In the genomic region with DNA sequence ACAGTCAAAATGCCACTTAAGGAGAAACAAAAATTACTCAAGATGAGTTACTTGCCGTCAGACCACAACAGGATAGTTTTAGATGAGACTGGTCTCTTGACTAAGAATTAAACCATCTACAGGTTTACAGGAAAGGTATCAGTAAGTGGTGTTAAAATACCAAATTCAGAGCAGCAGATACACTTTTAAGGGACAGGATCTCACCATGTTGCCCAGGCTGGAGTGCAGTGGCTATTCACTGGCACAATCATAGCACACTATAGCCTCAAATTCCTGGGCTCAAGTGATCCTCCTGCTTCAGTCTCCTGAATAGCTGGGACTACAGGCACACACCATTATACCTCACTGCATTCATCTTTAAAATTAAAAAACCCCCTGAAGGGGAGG, we compare ENCODE assay signal across 1 cellular context.
TF ChIP-seq lines count a peak whose summit lies in the region.

No MANE protein-coding gene starts in this region.

TF ChIP-seq in GM23338, 12 proteins besides CTCF, POLR2A, EP300 and RAD21 (continued from another document):
- TF ChIP-seq, protein P1, sequence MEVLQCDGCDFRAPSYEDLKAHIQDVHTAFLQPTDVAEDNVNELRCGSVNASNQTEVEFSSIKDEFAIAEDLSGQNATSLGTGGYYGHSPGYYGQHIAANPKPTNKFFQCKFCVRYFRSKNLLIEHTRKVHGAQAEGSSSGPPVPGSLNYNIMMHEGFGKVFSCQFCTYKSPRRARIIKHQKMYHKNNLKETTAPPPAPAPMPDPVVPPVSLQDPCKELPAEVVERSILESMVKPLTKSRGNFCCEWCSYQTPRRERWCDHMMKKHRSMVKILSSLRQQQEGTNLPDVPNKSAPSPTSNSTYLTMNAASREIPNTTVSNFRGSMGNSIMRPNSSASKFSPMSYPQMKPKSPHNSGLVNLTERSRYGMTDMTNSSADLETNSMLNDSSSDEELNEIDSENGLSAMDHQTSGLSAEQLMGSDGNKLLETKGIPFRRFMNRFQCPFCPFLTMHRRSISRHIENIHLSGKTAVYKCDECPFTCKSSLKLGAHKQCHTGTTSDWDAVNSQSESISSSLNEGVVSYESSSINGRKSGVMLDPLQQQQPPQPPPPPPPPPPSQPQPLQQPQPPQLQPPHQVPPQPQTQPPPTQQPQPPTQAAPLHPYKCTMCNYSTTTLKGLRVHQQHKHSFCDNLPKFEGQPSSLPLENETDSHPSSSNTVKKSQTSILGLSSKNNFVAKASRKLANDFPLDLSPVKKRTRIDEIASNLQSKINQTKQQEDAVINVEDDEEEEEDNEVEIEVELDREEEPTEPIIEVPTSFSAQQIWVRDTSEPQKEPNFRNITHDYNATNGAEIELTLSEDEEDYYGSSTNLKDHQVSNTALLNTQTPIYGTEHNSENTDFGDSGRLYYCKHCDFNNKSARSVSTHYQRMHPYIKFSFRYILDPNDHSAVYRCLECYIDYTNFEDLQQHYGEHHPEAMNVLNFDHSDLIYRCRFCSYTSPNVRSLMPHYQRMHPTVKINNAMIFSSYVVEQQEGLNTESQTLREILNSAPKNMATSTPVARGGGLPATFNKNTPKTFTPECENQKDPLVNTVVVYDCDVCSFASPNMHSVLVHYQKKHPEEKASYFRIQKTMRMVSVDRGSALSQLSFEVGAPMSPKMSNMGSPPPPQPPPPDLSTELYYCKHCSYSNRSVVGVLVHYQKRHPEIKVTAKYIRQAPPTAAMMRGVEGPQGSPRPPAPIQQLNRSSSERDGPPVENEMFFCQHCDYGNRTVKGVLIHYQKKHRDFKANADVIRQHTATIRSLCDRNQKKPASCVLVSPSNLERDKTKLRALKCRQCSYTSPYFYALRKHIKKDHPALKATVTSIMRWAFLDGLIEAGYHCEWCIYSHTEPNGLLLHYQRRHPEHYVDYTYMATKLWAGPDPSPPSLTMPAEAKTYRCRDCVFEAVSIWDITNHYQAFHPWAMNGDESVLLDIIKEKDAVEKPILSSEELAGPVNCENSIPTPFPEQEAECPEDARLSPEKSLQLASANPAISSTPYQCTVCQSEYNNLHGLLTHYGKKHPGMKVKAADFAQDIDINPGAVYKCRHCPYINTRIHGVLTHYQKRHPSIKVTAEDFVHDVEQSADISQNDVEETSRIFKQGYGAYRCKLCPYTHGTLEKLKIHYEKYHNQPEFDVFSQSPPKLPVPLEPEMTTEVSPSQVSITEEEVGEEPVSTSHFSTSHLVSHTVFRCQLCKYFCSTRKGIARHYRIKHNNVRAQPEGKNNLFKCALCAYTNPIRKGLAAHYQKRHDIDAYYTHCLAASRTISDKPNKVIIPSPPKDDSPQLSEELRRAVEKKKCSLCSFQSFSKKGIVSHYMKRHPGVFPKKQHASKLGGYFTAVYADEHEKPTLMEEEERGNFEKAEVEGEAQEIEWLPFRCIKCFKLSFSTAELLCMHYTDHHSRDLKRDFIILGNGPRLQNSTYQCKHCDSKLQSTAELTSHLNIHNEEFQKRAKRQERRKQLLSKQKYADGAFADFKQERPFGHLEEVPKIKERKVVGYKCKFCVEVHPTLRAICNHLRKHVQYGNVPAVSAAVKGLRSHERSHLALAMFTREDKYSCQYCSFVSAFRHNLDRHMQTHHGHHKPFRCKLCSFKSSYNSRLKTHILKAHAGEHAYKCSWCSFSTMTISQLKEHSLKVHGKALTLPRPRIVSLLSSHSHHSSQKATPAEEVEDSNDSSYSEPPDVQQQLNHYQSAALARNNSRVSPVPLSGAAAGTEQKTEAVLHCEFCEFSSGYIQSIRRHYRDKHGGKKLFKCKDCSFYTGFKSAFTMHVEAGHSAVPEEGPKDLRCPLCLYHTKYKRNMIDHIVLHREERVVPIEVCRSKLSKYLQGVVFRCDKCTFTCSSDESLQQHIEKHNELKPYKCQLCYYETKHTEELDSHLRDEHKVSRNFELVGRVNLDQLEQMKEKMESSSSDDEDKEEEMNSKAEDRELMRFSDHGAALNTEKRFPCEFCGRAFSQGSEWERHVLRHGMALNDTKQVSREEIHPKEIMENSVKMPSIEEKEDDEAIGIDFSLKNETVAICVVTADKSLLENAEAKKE (CRISPR knock-in tag; IDR thresholded peaks at IDR 0.05), result no peak
